ENCODE assay signal across 38 cellular contexts in genomic region chr9:122857810-122858209, GRCh38. TPM values are rescaled to one million over a fixed set of nuclear protein-coding genes. Genes with fewer than 3 reads are reported as not detected.
"Had no signal": no experiment of that assay in that cellular context is flagged by ENCODE, and none has a peak within 500 bp of the region (broad histone marks: within the 10 kb centered on the region; RNA-seq: fewer than 3 reads in every experiment).

No MANE protein-coding gene starts in this region.

- H3K36me3 ChIP-seq: ovary had no signal

- H2AFZ ChIP-seq: hepatocyte had no signal

- H3K27ac Mint-ChIP-seq: activated naive CD4-positive, alpha-beta T cell treated with anti-CD3 and anti-CD28 coated beads, Interleukin-2, amount 10 ng/mL, durations not matched to agents 7 days and 5 days; activated T-helper 1 cell treated with anti-CD3 and anti-CD28 coated beads, Interleukin-12 subunit alpha, Interleukin-12 subunit beta, Interleukin-2, Interleukin-4 antibody, amounts not matched to agents 30 ng/mL and 10 ng/mL and 1 ng/mL, durations not matched to agents 14 hours and 24 hours and 36 hours; progenitor cell of endocrine pancreas; stimulated activated memory B cell treated with anti-CD40 and anti-IgM and Interleukin-4, amounts not matched to agents 10 μg/mL and 1 μg/mL and 100 μg/mL, for 72 hours; T-helper 2 cell treated with Interferon-gamma antibody and Interleukin-4, amounts not matched to agents 5 μg/mL and 100 μg/mL, for 36 hours had no signal

- H3K4me1 ChIP-seq: foreskin keratinocyte, tibial nerve had no signal

- H3K9me3 ChIP-seq: mucosa of descending colon, ovary, tibial nerve had no signal

- H3K27ac ChIP-seq: foreskin keratinocyte, hepatocyte, ovary, tibial nerve had no signal

- ATAC-seq: effector memory CD8-positive, alpha-beta T cell; esophagus mucosa; foreskin keratinocyte; left cardiac atrium; left ventricle myocardium superior; mucosa of descending colon; sciatic nerve; stimulated activated memory B cell treated with anti-CD40 and anti-IgM and Interleukin-4, amounts not matched to agents 10 μg/mL and 1 μg/mL and 100 μg/mL, for 72 hours had no signal

- DNase-seq: activated CD4-positive, alpha-beta T cell treated with anti-CD3 and anti-CD28 coated beads, Interleukin-2, amount 50 U/mL, for 4 hours; activated CD4-positive, CD25-positive, alpha-beta regulatory T cell treated with anti-CD3 and anti-CD28 coated beads, Interleukin-2, amount 50 U/mL, for 72 hours; activated CD8-positive, alpha-beta memory T cell treated with anti-CD3 and anti-CD28 coated beads, Interleukin-2, amount 50 U/mL, for 4 hours; activated effector memory CD4-positive, alpha-beta T cell treated with anti-CD3 and anti-CD28 coated beads, Interleukin-2, amount 50 U/mL, for 16 hours; activated naive CD4-positive, alpha-beta T cell treated with anti-CD3 and anti-CD28 coated beads, Interleukin-2, amount 10 ng/mL, durations not matched to agents 7 days and 5 days; activated T-cell treated with anti-CD3 and anti-CD28 coated beads, Interleukin-2, amount 50 U/mL, for 1 hour; amniotic stem cell; caudate nucleus; cortex of kidney; effector memory CD8-positive, alpha-beta T cell; foreskin keratinocyte; glutamatergic neuron; left cardiac atrium; left ventricle myocardium superior; mucosa of descending colon; ovary; small intestine; stimulated activated CD4-positive, alpha-beta T cell treated with anti-CD3 and anti-CD28 coated beads, Interleukin-1b, Interleukin-23, amount 100 ng/mL, for 48 hours; stimulated activated CD4-positive, alpha-beta T cell treated with anti-CD3 and anti-CD28 coated beads, Interleukin-4, amount 100 ng/mL, for 4 hours; stimulated activated CD8-positive, alpha-beta memory T cell treated with anti-CD3 and anti-CD28 coated beads, Interleukin-4, amount 100 ng/mL, for 48 hours; T-helper 1 cell had no signal

- H3K4me2 ChIP-seq: hepatocyte had no signal

- H3K4me3 Mint-ChIP-seq: activated naive CD4-positive, alpha-beta T cell treated with anti-CD3 and anti-CD28 coated beads, Interleukin-2, amount 10 ng/mL, durations not matched to agents 7 days and 5 days; activated T-helper 1 cell treated with anti-CD3 and anti-CD28 coated beads, Interleukin-12 subunit alpha, Interleukin-12 subunit beta, Interleukin-2, Interleukin-4 antibody, amounts not matched to agents 30 ng/mL and 10 ng/mL and 1 ng/mL, durations not matched to agents 14 hours and 24 hours and 36 hours; effector memory CD8-positive, alpha-beta T cell; stimulated activated memory B cell treated with anti-CD40 and anti-IgM and Interleukin-4, amounts not matched to agents 10 μg/mL and 1 μg/mL and 100 μg/mL, for 72 hours; T-helper 2 cell treated with Interferon-gamma antibody and Interleukin-4, amounts not matched to agents 5 μg/mL and 100 μg/mL, for 36 hours had no signal

- H3K27me3 ChIP-seq: foreskin keratinocyte, hepatocyte, ovary, tibial nerve had no signal

- H3K27me3 Mint-ChIP-seq: activated naive CD4-positive, alpha-beta T cell treated with anti-CD3 and anti-CD28 coated beads, Interleukin-2, amount 10 ng/mL, durations not matched to agents 7 days and 5 days; effector memory CD8-positive, alpha-beta T cell; progenitor cell of endocrine pancreas; stimulated activated memory B cell treated with anti-CD40 and anti-IgM and Interleukin-4, amounts not matched to agents 10 μg/mL and 1 μg/mL and 100 μg/mL, for 72 hours had no signal

- H3K4me3 ChIP-seq: hepatocyte, mucosa of descending colon, ovary, tibial nerve had no signal

- H3K9me3 Mint-ChIP-seq: activated naive CD4-positive, alpha-beta T cell treated with anti-CD3 and anti-CD28 coated beads, Interleukin-2, amount 10 ng/mL, durations not matched to agents 7 days and 5 days; activated T-helper 1 cell treated with anti-CD3 and anti-CD28 coated beads, Interleukin-12 subunit alpha, Interleukin-12 subunit beta, Interleukin-2, Interleukin-4 antibody, amounts not matched to agents 30 ng/mL and 10 ng/mL and 1 ng/mL, durations not matched to agents 14 hours and 24 hours and 36 hours; effector memory CD8-positive, alpha-beta T cell; stimulated activated memory B cell treated with anti-CD40 and anti-IgM and Interleukin-4, amounts not matched to agents 10 μg/mL and 1 μg/mL and 100 μg/mL, for 72 hours; T-helper 2 cell treated with Interferon-gamma antibody and Interleukin-4, amounts not matched to agents 5 μg/mL and 100 μg/mL, for 36 hours had no signal

RNA-seq across cellular contexts. Expression of gene OR1K1, which starts 57.9 kb away (rescaled TPM):
- total RNA-seq: activated CD8-positive, alpha-beta memory T cell treated with anti-CD3 and anti-CD28 coated beads for 36 hours; activated T-helper 1 cell treated with anti-CD3 and anti-CD28 coated beads, Interleukin-12 subunit alpha, Interleukin-12 subunit beta, Interleukin-2, Interleukin-4 antibody, amounts not matched to agents 30 ng/mL and 10 ng/mL and 1 ng/mL, durations not matched to agents 14 hours and 24 hours and 36 hours; chondrocyte; esophagus mucosa; foreskin keratinocyte; hepatocyte; left cardiac atrium; left ventricle myocardium superior; lung microvascular endothelial cell; mesenteric fat pad; mucosa of descending colon; ovary; progenitor cell of endocrine pancreas; renal cortical epithelial cell; sciatic nerve; temporal lobe; tibial nerve; ureter had no signal
- polyA plus RNA-seq: foreskin keratinocyte, hepatocyte, keratinocyte, neural cell, ovary, small intestine had no signal
